Comparison of ENCODE assay signal across 2 cellular contexts in genomic region chr5:156826150-156826549, GRCh38.
A peak's percentile ranks its signal among the peaks of the same experiment; 100 is the strongest.
TF ChIP-seq lines count a peak whose summit lies in the region.

No MANE protein-coding gene starts in this region.

TF ChIP-seq in GM23338, 12 proteins besides CTCF, POLR2A, EP300 and RAD21 (continued from another document):
- TF ChIP-seq, protein P1, sequence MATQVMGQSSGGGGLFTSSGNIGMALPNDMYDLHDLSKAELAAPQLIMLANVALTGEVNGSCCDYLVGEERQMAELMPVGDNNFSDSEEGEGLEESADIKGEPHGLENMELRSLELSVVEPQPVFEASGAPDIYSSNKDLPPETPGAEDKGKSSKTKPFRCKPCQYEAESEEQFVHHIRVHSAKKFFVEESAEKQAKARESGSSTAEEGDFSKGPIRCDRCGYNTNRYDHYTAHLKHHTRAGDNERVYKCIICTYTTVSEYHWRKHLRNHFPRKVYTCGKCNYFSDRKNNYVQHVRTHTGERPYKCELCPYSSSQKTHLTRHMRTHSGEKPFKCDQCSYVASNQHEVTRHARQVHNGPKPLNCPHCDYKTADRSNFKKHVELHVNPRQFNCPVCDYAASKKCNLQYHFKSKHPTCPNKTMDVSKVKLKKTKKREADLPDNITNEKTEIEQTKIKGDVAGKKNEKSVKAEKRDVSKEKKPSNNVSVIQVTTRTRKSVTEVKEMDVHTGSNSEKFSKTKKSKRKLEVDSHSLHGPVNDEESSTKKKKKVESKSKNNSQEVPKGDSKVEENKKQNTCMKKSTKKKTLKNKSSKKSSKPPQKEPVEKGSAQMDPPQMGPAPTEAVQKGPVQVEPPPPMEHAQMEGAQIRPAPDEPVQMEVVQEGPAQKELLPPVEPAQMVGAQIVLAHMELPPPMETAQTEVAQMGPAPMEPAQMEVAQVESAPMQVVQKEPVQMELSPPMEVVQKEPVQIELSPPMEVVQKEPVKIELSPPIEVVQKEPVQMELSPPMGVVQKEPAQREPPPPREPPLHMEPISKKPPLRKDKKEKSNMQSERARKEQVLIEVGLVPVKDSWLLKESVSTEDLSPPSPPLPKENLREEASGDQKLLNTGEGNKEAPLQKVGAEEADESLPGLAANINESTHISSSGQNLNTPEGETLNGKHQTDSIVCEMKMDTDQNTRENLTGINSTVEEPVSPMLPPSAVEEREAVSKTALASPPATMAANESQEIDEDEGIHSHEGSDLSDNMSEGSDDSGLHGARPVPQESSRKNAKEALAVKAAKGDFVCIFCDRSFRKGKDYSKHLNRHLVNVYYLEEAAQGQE (IDR thresholded peaks at IDR 0.05; ENCODE audit: unreplicated experiment): no peak
- TF ChIP-seq, protein P2, sequence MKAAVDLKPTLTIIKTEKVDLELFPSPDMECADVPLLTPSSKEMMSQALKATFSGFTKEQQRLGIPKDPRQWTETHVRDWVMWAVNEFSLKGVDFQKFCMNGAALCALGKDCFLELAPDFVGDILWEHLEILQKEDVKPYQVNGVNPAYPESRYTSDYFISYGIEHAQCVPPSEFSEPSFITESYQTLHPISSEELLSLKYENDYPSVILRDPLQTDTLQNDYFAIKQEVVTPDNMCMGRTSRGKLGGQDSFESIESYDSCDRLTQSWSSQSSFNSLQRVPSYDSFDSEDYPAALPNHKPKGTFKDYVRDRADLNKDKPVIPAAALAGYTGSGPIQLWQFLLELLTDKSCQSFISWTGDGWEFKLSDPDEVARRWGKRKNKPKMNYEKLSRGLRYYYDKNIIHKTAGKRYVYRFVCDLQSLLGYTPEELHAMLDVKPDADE (IDR thresholded peaks at IDR 0.05): no peak
- TF ChIP-seq JUNB (IDR thresholded peaks at IDR 0.05; ENCODE audit: unreplicated experiment): no peak
- no peak for TF ChIP-seq STAT1 (IDR thresholded peaks at IDR 0.05; ENCODE audit: unreplicated experiment)
- TF ChIP-seq NANOG (IDR thresholded peaks at IDR 0.05; ENCODE audit: borderline replicate concordance): no peak
- TF ChIP-seq, protein P3, sequence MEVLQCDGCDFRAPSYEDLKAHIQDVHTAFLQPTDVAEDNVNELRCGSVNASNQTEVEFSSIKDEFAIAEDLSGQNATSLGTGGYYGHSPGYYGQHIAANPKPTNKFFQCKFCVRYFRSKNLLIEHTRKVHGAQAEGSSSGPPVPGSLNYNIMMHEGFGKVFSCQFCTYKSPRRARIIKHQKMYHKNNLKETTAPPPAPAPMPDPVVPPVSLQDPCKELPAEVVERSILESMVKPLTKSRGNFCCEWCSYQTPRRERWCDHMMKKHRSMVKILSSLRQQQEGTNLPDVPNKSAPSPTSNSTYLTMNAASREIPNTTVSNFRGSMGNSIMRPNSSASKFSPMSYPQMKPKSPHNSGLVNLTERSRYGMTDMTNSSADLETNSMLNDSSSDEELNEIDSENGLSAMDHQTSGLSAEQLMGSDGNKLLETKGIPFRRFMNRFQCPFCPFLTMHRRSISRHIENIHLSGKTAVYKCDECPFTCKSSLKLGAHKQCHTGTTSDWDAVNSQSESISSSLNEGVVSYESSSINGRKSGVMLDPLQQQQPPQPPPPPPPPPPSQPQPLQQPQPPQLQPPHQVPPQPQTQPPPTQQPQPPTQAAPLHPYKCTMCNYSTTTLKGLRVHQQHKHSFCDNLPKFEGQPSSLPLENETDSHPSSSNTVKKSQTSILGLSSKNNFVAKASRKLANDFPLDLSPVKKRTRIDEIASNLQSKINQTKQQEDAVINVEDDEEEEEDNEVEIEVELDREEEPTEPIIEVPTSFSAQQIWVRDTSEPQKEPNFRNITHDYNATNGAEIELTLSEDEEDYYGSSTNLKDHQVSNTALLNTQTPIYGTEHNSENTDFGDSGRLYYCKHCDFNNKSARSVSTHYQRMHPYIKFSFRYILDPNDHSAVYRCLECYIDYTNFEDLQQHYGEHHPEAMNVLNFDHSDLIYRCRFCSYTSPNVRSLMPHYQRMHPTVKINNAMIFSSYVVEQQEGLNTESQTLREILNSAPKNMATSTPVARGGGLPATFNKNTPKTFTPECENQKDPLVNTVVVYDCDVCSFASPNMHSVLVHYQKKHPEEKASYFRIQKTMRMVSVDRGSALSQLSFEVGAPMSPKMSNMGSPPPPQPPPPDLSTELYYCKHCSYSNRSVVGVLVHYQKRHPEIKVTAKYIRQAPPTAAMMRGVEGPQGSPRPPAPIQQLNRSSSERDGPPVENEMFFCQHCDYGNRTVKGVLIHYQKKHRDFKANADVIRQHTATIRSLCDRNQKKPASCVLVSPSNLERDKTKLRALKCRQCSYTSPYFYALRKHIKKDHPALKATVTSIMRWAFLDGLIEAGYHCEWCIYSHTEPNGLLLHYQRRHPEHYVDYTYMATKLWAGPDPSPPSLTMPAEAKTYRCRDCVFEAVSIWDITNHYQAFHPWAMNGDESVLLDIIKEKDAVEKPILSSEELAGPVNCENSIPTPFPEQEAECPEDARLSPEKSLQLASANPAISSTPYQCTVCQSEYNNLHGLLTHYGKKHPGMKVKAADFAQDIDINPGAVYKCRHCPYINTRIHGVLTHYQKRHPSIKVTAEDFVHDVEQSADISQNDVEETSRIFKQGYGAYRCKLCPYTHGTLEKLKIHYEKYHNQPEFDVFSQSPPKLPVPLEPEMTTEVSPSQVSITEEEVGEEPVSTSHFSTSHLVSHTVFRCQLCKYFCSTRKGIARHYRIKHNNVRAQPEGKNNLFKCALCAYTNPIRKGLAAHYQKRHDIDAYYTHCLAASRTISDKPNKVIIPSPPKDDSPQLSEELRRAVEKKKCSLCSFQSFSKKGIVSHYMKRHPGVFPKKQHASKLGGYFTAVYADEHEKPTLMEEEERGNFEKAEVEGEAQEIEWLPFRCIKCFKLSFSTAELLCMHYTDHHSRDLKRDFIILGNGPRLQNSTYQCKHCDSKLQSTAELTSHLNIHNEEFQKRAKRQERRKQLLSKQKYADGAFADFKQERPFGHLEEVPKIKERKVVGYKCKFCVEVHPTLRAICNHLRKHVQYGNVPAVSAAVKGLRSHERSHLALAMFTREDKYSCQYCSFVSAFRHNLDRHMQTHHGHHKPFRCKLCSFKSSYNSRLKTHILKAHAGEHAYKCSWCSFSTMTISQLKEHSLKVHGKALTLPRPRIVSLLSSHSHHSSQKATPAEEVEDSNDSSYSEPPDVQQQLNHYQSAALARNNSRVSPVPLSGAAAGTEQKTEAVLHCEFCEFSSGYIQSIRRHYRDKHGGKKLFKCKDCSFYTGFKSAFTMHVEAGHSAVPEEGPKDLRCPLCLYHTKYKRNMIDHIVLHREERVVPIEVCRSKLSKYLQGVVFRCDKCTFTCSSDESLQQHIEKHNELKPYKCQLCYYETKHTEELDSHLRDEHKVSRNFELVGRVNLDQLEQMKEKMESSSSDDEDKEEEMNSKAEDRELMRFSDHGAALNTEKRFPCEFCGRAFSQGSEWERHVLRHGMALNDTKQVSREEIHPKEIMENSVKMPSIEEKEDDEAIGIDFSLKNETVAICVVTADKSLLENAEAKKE (CRISPR knock-in tag; IDR thresholded peaks at IDR 0.05): no peak
- no peak for TF ChIP-seq EZH2 (IDR thresholded peaks at IDR 0.05; ENCODE audit: low read depth, unreplicated experiment)
- TF ChIP-seq EZH2phosphoT487 (IDR thresholded peaks at IDR 0.05; ENCODE audit: unreplicated experiment): no peak
- TF ChIP-seq ZNF114 (CRISPR knock-in tag; IDR thresholded peaks at IDR 0.05): no peak
- TF ChIP-seq CREB1 (CRISPR knock-in tag; IDR thresholded peaks at IDR 0.05; ENCODE audit: low read depth): no peak

TF ChIP-seq in GM12878, 131 proteins besides CTCF, POLR2A, EP300 and RAD21 (continued from another document and continues in another):
- TF ChIP-seq, protein P4, sequence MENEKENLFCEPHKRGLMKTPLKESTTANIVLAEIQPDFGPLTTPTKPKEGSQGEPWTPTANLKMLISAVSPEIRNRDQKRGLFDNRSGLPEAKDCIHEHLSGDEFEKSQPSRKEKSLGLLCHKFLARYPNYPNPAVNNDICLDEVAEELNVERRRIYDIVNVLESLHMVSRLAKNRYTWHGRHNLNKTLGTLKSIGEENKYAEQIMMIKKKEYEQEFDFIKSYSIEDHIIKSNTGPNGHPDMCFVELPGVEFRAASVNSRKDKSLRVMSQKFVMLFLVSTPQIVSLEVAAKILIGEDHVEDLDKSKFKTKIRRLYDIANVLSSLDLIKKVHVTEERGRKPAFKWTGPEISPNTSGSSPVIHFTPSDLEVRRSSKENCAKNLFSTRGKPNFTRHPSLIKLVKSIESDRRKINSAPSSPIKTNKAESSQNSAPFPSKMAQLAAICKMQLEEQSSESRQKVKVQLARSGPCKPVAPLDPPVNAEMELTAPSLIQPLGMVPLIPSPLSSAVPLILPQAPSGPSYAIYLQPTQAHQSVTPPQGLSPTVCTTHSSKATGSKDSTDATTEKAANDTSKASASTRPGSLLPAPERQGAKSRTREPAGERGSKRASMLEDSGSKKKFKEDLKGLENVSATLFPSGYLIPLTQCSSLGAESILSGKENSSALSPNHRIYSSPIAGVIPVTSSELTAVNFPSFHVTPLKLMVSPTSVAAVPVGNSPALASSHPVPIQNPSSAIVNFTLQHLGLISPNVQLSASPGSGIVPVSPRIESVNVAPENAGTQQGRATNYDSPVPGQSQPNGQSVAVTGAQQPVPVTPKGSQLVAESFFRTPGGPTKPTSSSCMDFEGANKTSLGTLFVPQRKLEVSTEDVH (IDR thresholded peaks at IDR 0.05; ENCODE audit: low read depth, partially characterized antibody): no peak
- TF ChIP-seq, protein P5, sequence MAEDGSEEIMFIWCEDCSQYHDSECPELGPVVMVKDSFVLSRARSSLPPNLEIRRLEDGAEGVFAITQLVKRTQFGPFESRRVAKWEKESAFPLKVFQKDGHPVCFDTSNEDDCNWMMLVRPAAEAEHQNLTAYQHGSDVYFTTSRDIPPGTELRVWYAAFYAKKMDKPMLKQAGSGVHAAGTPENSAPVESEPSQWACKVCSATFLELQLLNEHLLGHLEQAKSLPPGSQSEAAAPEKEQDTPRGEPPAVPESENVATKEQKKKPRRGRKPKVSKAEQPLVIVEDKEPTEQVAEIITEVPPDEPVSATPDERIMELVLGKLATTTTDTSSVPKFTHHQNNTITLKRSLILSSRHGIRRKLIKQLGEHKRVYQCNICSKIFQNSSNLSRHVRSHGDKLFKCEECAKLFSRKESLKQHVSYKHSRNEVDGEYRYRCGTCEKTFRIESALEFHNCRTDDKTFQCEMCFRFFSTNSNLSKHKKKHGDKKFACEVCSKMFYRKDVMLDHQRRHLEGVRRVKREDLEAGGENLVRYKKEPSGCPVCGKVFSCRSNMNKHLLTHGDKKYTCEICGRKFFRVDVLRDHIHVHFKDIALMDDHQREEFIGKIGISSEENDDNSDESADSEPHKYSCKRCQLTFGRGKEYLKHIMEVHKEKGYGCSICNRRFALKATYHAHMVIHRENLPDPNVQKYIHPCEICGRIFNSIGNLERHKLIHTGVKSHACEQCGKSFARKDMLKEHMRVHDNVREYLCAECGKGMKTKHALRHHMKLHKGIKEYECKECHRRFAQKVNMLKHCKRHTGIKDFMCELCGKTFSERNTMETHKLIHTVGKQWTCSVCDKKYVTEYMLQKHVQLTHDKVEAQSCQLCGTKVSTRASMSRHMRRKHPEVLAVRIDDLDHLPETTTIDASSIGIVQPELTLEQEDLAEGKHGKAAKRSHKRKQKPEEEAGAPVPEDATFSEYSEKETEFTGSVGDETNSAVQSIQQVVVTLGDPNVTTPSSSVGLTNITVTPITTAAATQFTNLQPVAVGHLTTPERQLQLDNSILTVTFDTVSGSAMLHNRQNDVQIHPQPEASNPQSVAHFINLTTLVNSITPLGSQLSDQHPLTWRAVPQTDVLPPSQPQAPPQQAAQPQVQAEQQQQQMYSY (CRISPR knock-in tag; IDR thresholded peaks at IDR 0.05): no peak
- TF ChIP-seq JUNB (IDR thresholded peaks at IDR 0.05) (0 out of 2 replicates have a peak, but pooled peaks have one; percentile 6), ZZZ3 (IDR thresholded peaks at IDR 0.05; ENCODE audit: control insufficient read depth, insufficient read length, low read depth) (no peak), RUNX3 (IDR thresholded peaks at IDR 0.05; ENCODE audit: low read length) (no peak), FOXK2 (IDR thresholded peaks at IDR 0.05) (no peak), SUZ12 (IDR thresholded peaks at IDR 0.05; ENCODE audit: unreplicated experiment) (no peak), MAX (IDR thresholded peaks at IDR 0.05; ENCODE audit: low read depth, low read length) (no peak), ATF7 (IDR thresholded peaks at IDR 0.05; ENCODE audit: low read depth) (no peak), ZNF24 (IDR thresholded peaks at IDR 0.05) (peak; percentile 65; the same call in 1 of the 2 replicates), IRF4 (IDR thresholded peaks at IDR 0.05; ENCODE audit: low read depth, low read length) (peak; percentile 43; the same call in 1 of the 2 replicates)
- TF ChIP-seq, protein P6, sequence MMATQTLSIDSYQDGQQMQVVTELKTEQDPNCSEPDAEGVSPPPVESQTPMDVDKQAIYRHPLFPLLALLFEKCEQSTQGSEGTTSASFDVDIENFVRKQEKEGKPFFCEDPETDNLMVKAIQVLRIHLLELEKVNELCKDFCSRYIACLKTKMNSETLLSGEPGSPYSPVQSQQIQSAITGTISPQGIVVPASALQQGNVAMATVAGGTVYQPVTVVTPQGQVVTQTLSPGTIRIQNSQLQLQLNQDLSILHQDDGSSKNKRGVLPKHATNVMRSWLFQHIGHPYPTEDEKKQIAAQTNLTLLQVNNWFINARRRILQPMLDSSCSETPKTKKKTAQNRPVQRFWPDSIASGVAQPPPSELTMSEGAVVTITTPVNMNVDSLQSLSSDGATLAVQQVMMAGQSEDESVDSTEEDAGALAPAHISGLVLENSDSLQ (IDR thresholded peaks at IDR 0.05): no peak
- TF ChIP-seq, protein P7, sequence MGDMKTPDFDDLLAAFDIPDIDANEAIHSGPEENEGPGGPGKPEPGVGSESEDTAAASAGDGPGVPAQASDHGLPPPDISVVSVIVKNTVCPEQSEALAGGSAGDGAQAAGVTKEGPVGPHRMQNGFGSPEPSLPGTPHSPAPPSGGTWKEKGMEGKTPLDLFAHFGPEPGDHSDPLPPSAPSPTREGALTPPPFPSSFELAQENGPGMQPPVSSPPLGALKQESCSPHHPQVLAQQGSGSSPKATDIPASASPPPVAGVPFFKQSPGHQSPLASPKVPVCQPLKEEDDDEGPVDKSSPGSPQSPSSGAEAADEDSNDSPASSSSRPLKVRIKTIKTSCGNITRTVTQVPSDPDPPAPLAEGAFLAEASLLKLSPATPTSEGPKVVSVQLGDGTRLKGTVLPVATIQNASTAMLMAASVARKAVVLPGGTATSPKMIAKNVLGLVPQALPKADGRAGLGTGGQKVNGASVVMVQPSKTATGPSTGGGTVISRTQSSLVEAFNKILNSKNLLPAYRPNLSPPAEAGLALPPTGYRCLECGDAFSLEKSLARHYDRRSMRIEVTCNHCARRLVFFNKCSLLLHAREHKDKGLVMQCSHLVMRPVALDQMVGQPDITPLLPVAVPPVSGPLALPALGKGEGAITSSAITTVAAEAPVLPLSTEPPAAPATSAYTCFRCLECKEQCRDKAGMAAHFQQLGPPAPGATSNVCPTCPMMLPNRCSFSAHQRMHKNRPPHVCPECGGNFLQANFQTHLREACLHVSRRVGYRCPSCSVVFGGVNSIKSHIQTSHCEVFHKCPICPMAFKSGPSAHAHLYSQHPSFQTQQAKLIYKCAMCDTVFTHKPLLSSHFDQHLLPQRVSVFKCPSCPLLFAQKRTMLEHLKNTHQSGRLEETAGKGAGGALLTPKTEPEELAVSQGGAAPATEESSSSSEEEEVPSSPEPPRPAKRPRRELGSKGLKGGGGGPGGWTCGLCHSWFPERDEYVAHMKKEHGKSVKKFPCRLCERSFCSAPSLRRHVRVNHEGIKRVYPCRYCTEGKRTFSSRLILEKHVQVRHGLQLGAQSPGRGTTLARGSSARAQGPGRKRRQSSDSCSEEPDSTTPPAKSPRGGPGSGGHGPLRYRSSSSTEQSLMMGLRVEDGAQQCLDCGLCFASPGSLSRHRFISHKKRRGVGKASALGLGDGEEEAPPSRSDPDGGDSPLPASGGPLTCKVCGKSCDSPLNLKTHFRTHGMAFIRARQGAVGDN (IDR thresholded peaks at IDR 0.05): no peak
